Comparison of ENCODE assay signal across 2 cellular contexts in genomic region chr4:139560396-139561084, GRCh38.
TF ChIP-seq lines count a peak whose summit lies in the region.

No MANE protein-coding gene starts in this region.

TF ChIP-seq in liver, 16 proteins besides CTCF, POLR2A, EP300 and RAD21:
- no peak for TF ChIP-seq REST (IDR thresholded peaks at IDR 0.05)
- no peak for TF ChIP-seq ZBTB33 (IDR thresholded peaks at IDR 0.05)
- TF ChIP-seq RXRA (IDR thresholded peaks at IDR 0.05): peak in 1 of 2 donors; percentile 24
- no peak for TF ChIP-seq ATF3 (IDR thresholded peaks at IDR 0.05)
- no peak for TF ChIP-seq GABPA (IDR thresholded peaks at IDR 0.05 in 1 of 2, conservative IDR thresholded peaks at IDR 0.05 in 1 of 2)
- no peak for TF ChIP-seq MAX (IDR thresholded peaks at IDR 0.05)
- TF ChIP-seq FOXA1 (IDR thresholded peaks at IDR 0.05): no peak
- peak; percentile 38 for TF ChIP-seq SP1 (IDR thresholded peaks at IDR 0.05)
- no peak for TF ChIP-seq HNF4G (IDR thresholded peaks at IDR 0.05)
- TF ChIP-seq HNF4A (conservative IDR thresholded peaks at IDR 0.05): no peak
- TF ChIP-seq NR2F2 (IDR thresholded peaks at IDR 0.05): peak; percentile 89

TF ChIP-seq in HepG2, 621 proteins besides CTCF, POLR2A, EP300 and RAD21 (continued from another document):
- TF ChIP-seq ZBTB44 (CRISPR knock-in tag; IDR thresholded peaks at IDR 0.05) (no peak), MED13 (CRISPR knock-in tag; IDR thresholded peaks at IDR 0.05) (no peak), ZNF512B (CRISPR knock-in tag; IDR thresholded peaks at IDR 0.05; ENCODE audit: borderline replicate concordance) (no peak), FOXP1 (IDR thresholded peaks at IDR 0.05) (no peak), FOXP1 (CRISPR knock-in tag; IDR thresholded peaks at IDR 0.05) (no peak), ADNP (CRISPR knock-in tag; IDR thresholded peaks at IDR 0.05) (no peak), HDAC2 (CRISPR knock-in tag; IDR thresholded peaks at IDR 0.05) (no peak), RAD51 (IDR thresholded peaks at IDR 0.05; ENCODE audit: borderline replicate concordance) (no peak), CAMTA2 (CRISPR knock-in tag; IDR thresholded peaks at IDR 0.05; ENCODE audit: borderline replicate concordance) (no peak), ARID3A (IDR thresholded peaks at IDR 0.05; ENCODE audit: low read depth, low read length) (no peak), CC2D1A (CRISPR knock-in tag; IDR thresholded peaks at IDR 0.05) (no peak), NFIC (IDR thresholded peaks at IDR 0.05; ENCODE audit: low read length) (no peak), ZXDC (CRISPR knock-in tag; IDR thresholded peaks at IDR 0.05) (no peak)
